In genomic region chr2:171158036-171158789, GRCh38 we compare ENCODE assay signal across 9 cellular contexts. TPM values are rescaled to one million over a fixed set of nuclear protein-coding genes. Genes with fewer than 3 reads are reported as not detected.
DNase-seq lines count a peak whose midpoint lies in the region; ATAC-seq, FAIRE-seq and TF ChIP-seq lines count a peak whose summit lies in the region.
"Had no signal": no experiment of that assay in that cellular context is flagged by ENCODE, and none has a peak within 500 bp of the region (broad histone marks: within the 10 kb centered on the region; RNA-seq: fewer than 3 reads in every experiment).

No MANE protein-coding gene starts in this region.

- H3K27ac ChIP-seq in kidney (ENCODE audit: low read depth in 2 of 2, low read length in 2 of 2) = no peak overlapping the region

- POLR2A ChIA-PET in AG04449 (lab: Yijun Ruan, JAX) (interaction anchor here (1.1 kb wide), 1 partner anchor 184 kb away, joined by 3 read pairs; no protein-coding TSS in a partner anchor), activated B cell treated with CpG ODN at 0.5 μM for 24 hours (lab: Charles Lee) (interaction anchor here (0.5 to 3.8 kb wide), 10 partner anchors 160 to 881 kb away, joined by 3 to 40 read pairs (median 5); partner anchors contain the start of genes DCAF17 and METTL8)

- H3K9ac ChIP-seq in kidney (ENCODE audit: low read length in 2 of 2) = peak overlapping the region in 1 of 2 donors; percentile 61

- H3K36me3 Mint-ChIP-seq in activated B cell treated with CpG ODN at 0.5 μM for 24 hours (ENCODE audit: low read depth) = peaks cover 10% of the 10 kb centered on the region

- intact Hi-C loops in activated B cell treated with CpG ODN at 0.5 μM for 24 hours (cut with micrococcal nuclease) = loop anchor here (5.0 kb wide), 2 partner anchors 71 to 101 kb away; no protein-coding TSS in a partner anchor
- intact Hi-C loops in kidney (cut with DNase I) = no loop called here

- no peak for ATAC-seq in activated B cell treated with CpG ODN at 0.5 μM for 24 hours (ENCODE audit: low read depth)
- ATAC-seq in HG03442 (IDR thresholded peaks at IDR 0.05; ENCODE audit: unreplicated experiment) = no peak
- ATAC-seq in GM21447 (IDR thresholded peaks at IDR 0.05; ENCODE audit: unreplicated experiment) = no peak

- no peak for TF ChIP-seq CTCF in AG04449 (IDR thresholded peaks at IDR 0.05; ENCODE audit: insufficient read depth, low read length, missing control alignments)
- no peak for TF ChIP-seq CTCF in GM13977 (IDR thresholded peaks at IDR 0.05; ENCODE audit: extremely low read depth, insufficient read depth, missing control alignments)
- TF ChIP-seq CTCF in activated B cell treated with CpG ODN at 0.5 μM for 24 hours (IDR thresholded peaks at IDR 0.05) = no peak
- TF ChIP-seq CTCF in kidney (IDR thresholded peaks at IDR 0.05; ENCODE audit: borderline replicate concordance, extremely low read depth, insufficient read depth) = no peak

- CTCF ChIA-PET in AG04449 (lab: Yijun Ruan, JAX) (interaction anchor here (0.7 to 4.7 kb wide), 20 partner anchors 8 to 258 kb away, joined by 3 to 40 read pairs (median 4); partner anchors contain the start of gene GORASP2), activated B cell treated with CpG ODN at 0.5 μM for 24 hours (lab: Charles Lee) (interaction anchor here (1.1 to 8.9 kb wide), 5 partner anchors 72 to 276 kb away, joined by 3 to 51 read pairs (median 5); partner anchors contain the start of genes DCAF17 and METTL8)

- H3K4me3 ChIP-seq in AG04449 (ENCODE audit: low read depth, low read length) = peak overlapping the region; percentile 91
- peak overlapping the region; percentile 66 to 80 for H3K4me3 ChIP-seq in kidney (ENCODE audit: low read length in 2 of 2)

- no peak overlapping the region for H3K27ac Mint-ChIP-seq in activated B cell treated with CpG ODN at 0.5 μM for 24 hours

- no peaks in the 10 kb centered on the region for H3K27me3 Mint-ChIP-seq in activated B cell treated with CpG ODN at 0.5 μM for 24 hours

- H3K4me1 Mint-ChIP-seq in activated B cell treated with CpG ODN at 0.5 μM for 24 hours = peaks cover 69% of the 10 kb centered on the region

- H3K9me3 Mint-ChIP-seq in activated B cell treated with CpG ODN at 0.5 μM for 24 hours = no peaks in the 10 kb centered on the region

- DNase-seq in AG04449 (ENCODE audit: low read depth, low spot score) (no peak), GM13977 (ENCODE audit: low spot score) (peak; percentile 39), activated B cell treated with CpG ODN at 0.5 μM for 24 hours (no peak), kidney (no peak), kidney tubule cell (ENCODE audit: low spot score) (no peak), NCI-H1694 (lab: John Stamatoyannopoulos, UW) (no peak)
- DNase-seq: hippocampal formation had no signal

- H3K36me3 ChIP-seq in kidney (ENCODE audit: control insufficient read depth in 1 of 2, insufficient read depth in 2 of 2, low read length in 2 of 2) = no peaks in the 10 kb centered on the region

- H3K4me3 Mint-ChIP-seq in activated B cell treated with CpG ODN at 0.5 μM for 24 hours = peak overlapping the region; percentile 92

- no peak for FAIRE-seq in kidney (lab: Jason Lieb, UNC)

- H3K4me1 ChIP-seq in kidney (ENCODE audit: control insufficient read depth in 1 of 2, insufficient read depth in 1 of 2, low read depth in 1 of 2, low read length in 2 of 2) = peaks cover 0 to 10% of the 10 kb centered on the region in 2 donors

- H3K9me3 ChIP-seq in kidney (ENCODE audit: control insufficient read depth in 1 of 2, low read length in 2 of 2) = no peaks in the 10 kb centered on the region

- in situ Hi-C loops in GM13977 (cut with MboI; ENCODE audit: low pct_unique_long_range_greater_than_20kb, low sequenced_read_pairs, unreplicated experiment) = loop anchor here (5.0 kb wide), 1 partner anchor 259 kb away; no protein-coding TSS in a partner anchor

RNA-seq across cellular contexts. Expression of gene TLK1, which starts 2.5 kb away (rescaled TPM):
- total RNA-seq in activated B cell treated with CpG ODN at 0.5 μM for 24 hours (123 and 125 TPM in 2 replicates), kidney (80.3 TPM)
- polyA plus RNA-seq in kidney (ENCODE audit: insufficient read depth, low read depth, low replicate concordance) = 12.3 TPM
